1 cellular context compared by ENCODE assay signal in genomic region chr15:34753236-34753894, GRCh38.
TF ChIP-seq lines count a peak whose summit lies in the region.

No MANE protein-coding gene starts in this region.

TF ChIP-seq in GM23338, 12 proteins besides CTCF, POLR2A, EP300 and RAD21 (continued from another document):
- TF ChIP-seq, protein P1, sequence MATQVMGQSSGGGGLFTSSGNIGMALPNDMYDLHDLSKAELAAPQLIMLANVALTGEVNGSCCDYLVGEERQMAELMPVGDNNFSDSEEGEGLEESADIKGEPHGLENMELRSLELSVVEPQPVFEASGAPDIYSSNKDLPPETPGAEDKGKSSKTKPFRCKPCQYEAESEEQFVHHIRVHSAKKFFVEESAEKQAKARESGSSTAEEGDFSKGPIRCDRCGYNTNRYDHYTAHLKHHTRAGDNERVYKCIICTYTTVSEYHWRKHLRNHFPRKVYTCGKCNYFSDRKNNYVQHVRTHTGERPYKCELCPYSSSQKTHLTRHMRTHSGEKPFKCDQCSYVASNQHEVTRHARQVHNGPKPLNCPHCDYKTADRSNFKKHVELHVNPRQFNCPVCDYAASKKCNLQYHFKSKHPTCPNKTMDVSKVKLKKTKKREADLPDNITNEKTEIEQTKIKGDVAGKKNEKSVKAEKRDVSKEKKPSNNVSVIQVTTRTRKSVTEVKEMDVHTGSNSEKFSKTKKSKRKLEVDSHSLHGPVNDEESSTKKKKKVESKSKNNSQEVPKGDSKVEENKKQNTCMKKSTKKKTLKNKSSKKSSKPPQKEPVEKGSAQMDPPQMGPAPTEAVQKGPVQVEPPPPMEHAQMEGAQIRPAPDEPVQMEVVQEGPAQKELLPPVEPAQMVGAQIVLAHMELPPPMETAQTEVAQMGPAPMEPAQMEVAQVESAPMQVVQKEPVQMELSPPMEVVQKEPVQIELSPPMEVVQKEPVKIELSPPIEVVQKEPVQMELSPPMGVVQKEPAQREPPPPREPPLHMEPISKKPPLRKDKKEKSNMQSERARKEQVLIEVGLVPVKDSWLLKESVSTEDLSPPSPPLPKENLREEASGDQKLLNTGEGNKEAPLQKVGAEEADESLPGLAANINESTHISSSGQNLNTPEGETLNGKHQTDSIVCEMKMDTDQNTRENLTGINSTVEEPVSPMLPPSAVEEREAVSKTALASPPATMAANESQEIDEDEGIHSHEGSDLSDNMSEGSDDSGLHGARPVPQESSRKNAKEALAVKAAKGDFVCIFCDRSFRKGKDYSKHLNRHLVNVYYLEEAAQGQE (IDR thresholded peaks at IDR 0.05; ENCODE audit: unreplicated experiment): peak; percentile 91
- peak; percentile 26; the same call in 1 of the 2 replicates for TF ChIP-seq ETS1 (IDR thresholded peaks at IDR 0.05)
- TF ChIP-seq POLR2AphosphoS5 (IDR thresholded peaks at IDR 0.05; ENCODE audit: low read depth): no peak
- TF ChIP-seq CREB1 (CRISPR knock-in tag; IDR thresholded peaks at IDR 0.05; ENCODE audit: low read depth): peak; percentile 71
- no peak for TF ChIP-seq EZH2phosphoT487 (IDR thresholded peaks at IDR 0.05; ENCODE audit: unreplicated experiment)
